21 cellular contexts compared by ENCODE assay signal in the genomic region with DNA sequence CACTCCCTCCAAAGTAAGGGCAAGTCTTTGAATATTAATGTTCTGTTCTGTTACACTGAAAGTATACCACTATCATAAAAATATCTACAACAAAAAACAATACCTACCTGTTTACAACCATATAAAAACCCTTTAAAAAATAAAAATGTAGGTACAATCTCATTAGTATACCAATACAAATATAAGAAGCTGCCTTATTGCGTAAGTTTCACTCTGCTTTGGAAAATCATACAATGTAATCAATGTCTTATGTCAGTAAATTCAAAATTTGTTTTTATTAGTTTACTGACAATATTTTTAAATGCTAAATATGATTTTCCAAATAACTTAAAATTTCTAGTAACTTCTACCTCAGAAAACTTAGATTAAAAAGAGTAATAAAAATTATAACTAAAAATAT.
"Had no signal": no experiment of that assay in that cellular context is flagged by ENCODE, and none has a peak within 500 bp of the region (broad histone marks: within the 10 kb centered on the region; RNA-seq: fewer than 3 reads in every experiment).

No MANE protein-coding gene starts in this region.

- DNase-seq: activated CD4-positive, alpha-beta T cell treated with anti-CD3 and anti-CD28 coated beads, Interleukin-2, amount 50 U/mL, for 1 hour; activated CD4-positive, CD25-positive, alpha-beta regulatory T cell treated with anti-CD3 and anti-CD28 coated beads, Interleukin-2, amount 50 U/mL, for 72 hours; activated CD8-positive, alpha-beta memory T cell treated with anti-CD3 and anti-CD28 coated beads for 24 hours; activated gamma-delta T cell; activated T-cell treated with anti-CD3 and anti-CD28 coated beads, Interleukin-2, amount 50 U/mL, for 72 hours; effector CD8-positive, alpha-beta T cell; esophagus squamous epithelium; foreskin keratinocyte; glutamatergic neuron; hippocampal formation; occipital lobe; T-helper 2 cell; uterus had no signal

- H3K4me1 ChIP-seq: esophagus squamous epithelium, foreskin keratinocyte, prostate gland, right atrium auricular region, uterus had no signal

- FAIRE-seq: endothelial cell of umbilical vein, keratinocyte had no signal

- H3K9me3 ChIP-seq: esophagus squamous epithelium, prostate gland, right atrium auricular region, tibial nerve, uterus had no signal

- H3K4me3 ChIP-seq: esophagus squamous epithelium, lung, prostate gland, right atrium auricular region, tibial nerve, uterus had no signal

- H3K27ac ChIP-seq: esophagus squamous epithelium, foreskin keratinocyte, prostate gland, right atrium auricular region, tibial nerve, uterus, VCaP had no signal

- ATAC-seq: activated naive CD4-positive, alpha-beta T cell treated with anti-CD3 and anti-CD28 coated beads, Interleukin-2, amount 50 U/mL, for 72 hours; activated T-cell treated with anti-CD3 and anti-CD28 coated beads, Interleukin-2, amount 50 U/mL, for 72 hours; foreskin keratinocyte had no signal

- H3K27me3 ChIP-seq: esophagus squamous epithelium, foreskin keratinocyte, right atrium auricular region, tibial nerve, uterus had no signal

- H3K36me3 ChIP-seq: prostate gland, uterus had no signal
